23 cellular contexts compared by ENCODE assay signal in genomic region chr20:61662226-61662945, GRCh38.
DNase-seq lines count a peak whose midpoint lies in the region; ATAC-seq and TF ChIP-seq lines count a peak whose summit lies in the region.
"Had no signal": no experiment of that assay in that cellular context is flagged by ENCODE, and none has a peak within 500 bp of the region (broad histone marks: within the 10 kb centered on the region; RNA-seq: fewer than 3 reads in every experiment).

No MANE protein-coding gene starts in this region.

- H3K27ac Mint-ChIP-seq in type B pancreatic cell, result no peak overlapping the region
- H3K27ac Mint-ChIP-seq: activated naive CD4-positive, alpha-beta T cell treated with anti-CD3 and anti-CD28 coated beads, Interleukin-2, amount 50 U/mL, for 72 hours; activated T-cell treated with anti-CD3 and anti-CD28 coated beads, Interleukin-2, amount 50 U/mL, for 72 hours; CD4-positive, alpha-beta memory T cell; nephron had no signal

- H3K9me3 Mint-ChIP-seq in type B pancreatic cell, result no peaks in the 10 kb centered on the region
- H3K9me3 Mint-ChIP-seq: activated naive CD4-positive, alpha-beta T cell treated with anti-CD3 and anti-CD28 coated beads, Interleukin-2, amount 50 U/mL, for 72 hours; activated T-cell treated with anti-CD3 and anti-CD28 coated beads, Interleukin-2, amount 50 U/mL, for 72 hours; CD4-positive, alpha-beta memory T cell; nephron had no signal

- H3K27me3 Mint-ChIP-seq in type B pancreatic cell, result peaks cover 3% of the 10 kb centered on the region
- H3K27me3 Mint-ChIP-seq: CD4-positive, alpha-beta memory T cell had no signal

- H3K36me3 Mint-ChIP-seq in type B pancreatic cell, result no peaks in the 10 kb centered on the region
- H3K36me3 Mint-ChIP-seq: activated naive CD4-positive, alpha-beta T cell treated with anti-CD3 and anti-CD28 coated beads, Interleukin-2, amount 50 U/mL, for 72 hours; CD4-positive, alpha-beta memory T cell had no signal

- no peak overlapping the region for H3K4me3 Mint-ChIP-seq in type B pancreatic cell
- H3K4me3 Mint-ChIP-seq: activated T-cell treated with anti-CD3 and anti-CD28 coated beads, Interleukin-2, amount 50 U/mL, for 72 hours; nephron had no signal

- peaks cover 9% of the 10 kb centered on the region for H3K4me1 Mint-ChIP-seq in type B pancreatic cell (ENCODE audit: unreplicated experiment)
- H3K4me1 Mint-ChIP-seq: CD4-positive, alpha-beta memory T cell had no signal

- ATAC-seq in Right ventricle myocardium inferior (no peak), left cardiac atrium (no peak)
- ATAC-seq: activated naive CD4-positive, alpha-beta T cell treated with anti-CD3 and anti-CD28 coated beads, Interleukin-2, amount 50 U/mL, for 72 hours; activated T-cell treated with anti-CD3 and anti-CD28 coated beads, Interleukin-2, amount 50 U/mL, for 72 hours; psoas muscle had no signal

- in situ Hi-C loops in ACHN (cut with HindIII; ENCODE audit: low pct_ligation_motif_present, low pct_unique_long_range_greater_than_20kb, low sequenced_read_pairs), result no loop called here

- peak; percentile 36 for TF ChIP-seq CTCF in WI38 (IDR thresholded peaks at IDR 0.05; ENCODE audit: low read depth, low read length)
- TF ChIP-seq CTCF in type B pancreatic cell (conservative IDR thresholded peaks at IDR 0.05), result peak; percentile 63

- no peak overlapping the region for H3K4me3 ChIP-seq in WI38 (ENCODE audit: low read depth, low read length)
- H3K4me3 ChIP-seq: hepatocyte, Peyer's patch, psoas muscle, SK-N-MC, uterus had no signal

- intact Hi-C loops in Right ventricle myocardium inferior (cut with DNase I) (no loop called here), left cardiac atrium (cut with DNase I) (no loop called here)

- DNase-seq in Right ventricle myocardium inferior (ENCODE audit: missing footprints) (peak; percentile 33), left cardiac atrium (no peak), iPS-NIHi11 (ENCODE audit: low spot score) (peak; percentile 80), type B pancreatic cell (ENCODE audit: extremely low spot score, unreplicated experiment) (no peak), NCI-H1092 treated with DMSO at 0.1 percent for 48 hours (lab: John Stamatoyannopoulos, UW) (no peak), ACHN (no peak)
- DNase-seq in stimulated activated CD4-positive, alpha-beta T cell treated with anti-CD3 and anti-CD28 coated beads, Interleukin-1b, Interleukin-23, amount 100 ng/mL, for 48 hours, result no peak
- DNase-seq: activated CD4-positive, alpha-beta T cell treated with anti-CD3 and anti-CD28 coated beads for 1 hour; activated CD8-positive, alpha-beta memory T cell treated with anti-CD3 and anti-CD28 coated beads for 24 hours; activated T-cell treated with anti-CD3 and anti-CD28 coated beads, Interleukin-2, amount 50 U/mL, for 72 hours; CD4-positive, alpha-beta memory T cell; DMS53; kidney glomerular epithelial cell; NCI-H1436; Peyer's patch; psoas muscle; T1000; uterus had no signal

Comparison
In these comparisons a context has a peak if more than half of its experiments do, and no peak if none do; other contexts are left out.
1. DNase-seq: peak in Right ventricle myocardium inferior (single experiment) and iPS-NIHi11 (single experiment); none in left cardiac atrium (single experiment), type B pancreatic cell (single experiment), stimulated activated CD4-positive, alpha-beta T cell treated with anti-CD3 and anti-CD28 coated beads, Interleukin-1b, Interleukin-23, amount 100 ng/mL, for 48 hours (single experiment), NCI-H1092 treated with DMSO at 0.1 percent for 48 hours (single experiment) and ACHN (single experiment).